ENCODE assay signal across 8 cellular contexts in genomic region chr9:105557804-105558610, GRCh38.
DNase-seq lines count a peak whose midpoint lies in the region; ATAC-seq and TF ChIP-seq lines count a peak whose summit lies in the region.

TSS of gene FKTN (plus strand) at chr9:105558131. CDS start at chr9:105575033, 16,902 bp downstream.

- TF ChIP-seq POLR2A in GM18951 (IDR thresholded peaks at IDR 0.05; ENCODE audit: extremely low read depth, insufficient read depth, insufficient read length): peak; percentile 92

- peak; percentile 81 for DNase-seq in AG10803 (ENCODE audit: low read depth)
- DNase-seq in NCI-H446 (lab: John Stamatoyannopoulos, UW): peak; percentile 34 to 79
- peak; percentile 79 for DNase-seq in activated CD4-positive, CD25-positive, alpha-beta regulatory T cell treated with anti-CD3 and anti-CD28 coated beads, Interleukin-2, amount 50 U/mL, for 72 hours
- peak; percentile 3 to 55 for DNase-seq in cerebellar nuclear complex (lab: John Stamatoyannopoulos, UW)
- DNase-seq in kidney glomerular epithelial cell (lab: John Stamatoyannopoulos, UW): peak; percentile 76
- DNase-seq in stimulated activated CD4-positive, alpha-beta T cell treated with anti-CD3 and anti-CD28 coated beads, Interleukin-1b, Interleukin-23, amount 100 ng/mL, for 1 hour (ENCODE audit: low read depth in 2 of 2): peak; percentile 31 to 64

- no peak for TF ChIP-seq CTCF in AG10803 (conservative IDR thresholded peaks at IDR 0.05; ENCODE audit: low read length)

- in situ Hi-C loops in GM18951 (cut with MboI; ENCODE audit: low sequenced_read_pairs, unreplicated experiment): no loop called here

- ATAC-seq in HG03175 (IDR thresholded peaks at IDR 0.05; ENCODE audit: unreplicated experiment): peak; percentile 92

- H3K4me3 ChIP-seq in AG10803 (ENCODE audit: low read length): peak within 1 kb of the TSS; percentile 96

Comparison
In these comparisons a context has a peak if more than half of its experiments do, and no peak if none do; other contexts are left out.
1. Peak in every context shown above with its lines: DNase-seq, ATAC-seq and H3K4me3 ChIP-seq.
2. DNase-seq: peak in every context shown above with its lines; median percentile 81 in AG10803; 79 in activated CD4-positive, CD25-positive, alpha-beta regulatory T cell treated with anti-CD3 and anti-CD28 coated beads, Interleukin-2, amount 50 U/mL, for 72 hours; 76 in kidney glomerular epithelial cell; 56 in NCI-H446; 48 in stimulated activated CD4-positive, alpha-beta T cell treated with anti-CD3 and anti-CD28 coated beads, Interleukin-1b, Interleukin-23, amount 100 ng/mL, for 1 hour; 29 in cerebellar nuclear complex.